ENCODE assay signal across 8 cellular contexts in the genomic region with DNA sequence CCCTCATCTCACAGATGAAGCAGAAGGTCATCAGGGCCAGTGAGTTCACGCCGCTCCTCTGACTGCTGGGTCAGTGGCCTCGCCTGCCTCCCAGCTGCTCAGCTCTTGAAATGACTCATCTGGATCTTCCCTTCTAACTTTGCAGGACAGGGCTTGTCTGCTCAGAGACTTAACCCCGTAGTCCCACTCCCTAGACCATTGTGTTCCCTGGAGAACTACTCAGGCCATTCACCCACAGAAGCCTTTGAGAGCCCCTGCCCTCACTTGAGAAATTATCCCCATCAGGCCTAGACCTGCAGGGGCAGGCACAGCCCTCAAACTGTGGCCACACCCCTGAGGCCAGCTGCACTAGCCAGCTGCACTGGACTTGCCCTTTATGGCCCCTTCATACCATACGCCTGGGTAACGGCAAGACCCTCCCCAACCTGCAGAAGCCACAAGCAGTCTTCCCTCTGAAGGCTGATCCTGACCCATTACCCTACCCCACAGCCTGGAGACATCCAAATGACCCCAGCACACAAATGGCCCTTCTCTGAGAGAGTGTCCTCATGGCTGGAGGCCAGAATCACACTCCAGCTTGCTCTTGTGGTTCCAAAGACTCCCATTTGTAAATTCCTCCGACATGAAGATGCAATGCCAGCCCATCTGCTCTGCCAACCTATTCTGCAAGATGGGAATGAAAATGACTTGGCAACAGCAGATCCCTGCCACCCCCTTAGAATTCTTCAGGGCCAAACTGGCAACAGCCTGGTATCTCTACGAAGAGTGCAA. TPM values are rescaled to one million over a fixed set of nuclear protein-coding genes. Genes with fewer than 3 reads are reported as not detected.
A peak's percentile ranks its signal among the peaks of the same experiment; 100 is the strongest.
DNase-seq lines count a peak whose midpoint lies in the region; ATAC-seq and TF ChIP-seq lines count a peak whose summit lies in the region.

No MANE protein-coding gene starts in this region.

- H3K4me1 ChIP-seq in right lobe of liver = peaks cover 0 to 4% (median 0%) of the 10 kb centered on the region in 4 donors

- no peaks in the 10 kb centered on the region for H3K9me3 ChIP-seq in right lobe of liver

- peak overlapping the region; percentile 51 to 86 (median 75) for H3K27ac Mint-ChIP-seq in brain

- H3K4me3 ChIP-seq in right lobe of liver = no peak overlapping the region

- peaks cover 4% of the 10 kb centered on the region for H3K27me3 Mint-ChIP-seq in brain

- WGBS in right lobe of liver (ENCODE audit: insufficient coverage, low coverage, low lambda C conversion rate, missing lambda C conversion rate) = 57% methylated on average over 4 of the region's 8 CpGs

- ATAC-seq in GM18519 (IDR thresholded peaks at IDR 0.05; ENCODE audit: low FRiP score, unreplicated experiment) (peak; percentile 43), HG02938 (IDR thresholded peaks at IDR 0.05; ENCODE audit: unreplicated experiment) (peak; percentile 46), right lobe of liver (peak; percentile 47 to 79 (median 56)), HG03097 (IDR thresholded peaks at IDR 0.05; ENCODE audit: low FRiP score, unreplicated experiment) (no peak)

- H3K4me3 Mint-ChIP-seq in brain = no peak overlapping the region

- no peak overlapping the region for H3K27ac ChIP-seq in right lobe of liver

- intact Hi-C loops in right lobe of liver (cut with DNase I) = no loop called here

- H3K9me3 Mint-ChIP-seq in brain = peaks cover 0 to 7% (median 0%) of the 10 kb centered on the region in 5 experiments

- DNase-seq in right lobe of liver = peak in 1 of 3 donors; percentile 29
- DNase-seq in putamen (ENCODE audit: low spot score) = no peak
- DNase-seq in NCI-H510A treated with DMSO at 0.1 percent for 48 hours (lab: John Stamatoyannopoulos, UW) = no peak
- DNase-seq in NOMO-1 (lab: John Stamatoyannopoulos, UW; ENCODE audit: unreplicated experiment in 2 of 2) = no peak

- no peak for TF ChIP-seq POLR2A in right lobe of liver (IDR thresholded peaks at IDR 0.05)

- H3K27me3 ChIP-seq in right lobe of liver = no peaks in the 10 kb centered on the region

- TF ChIP-seq CTCF in brain (conservative IDR thresholded peaks at IDR 0.05) (no peak), right lobe of liver (IDR thresholded peaks at IDR 0.05) (no peak)

- peaks cover 50% of the 10 kb centered on the region for H3K4me1 Mint-ChIP-seq in brain

- H3K36me3 ChIP-seq in right lobe of liver = no peaks in the 10 kb centered on the region

- H3K36me3 Mint-ChIP-seq in brain = no peaks in the 10 kb centered on the region

RNA-seq across cellular contexts. Expression of a gene that starts 33.2 kb away (rescaled TPM):
- polyA plus RNA-seq in brain (ENCODE audit: insufficient read depth, low read depth, low replicate concordance) = 2.5 TPM
- 1 to 10 TPM; 2.4 to 8.4 (median 5.0) TPM for total RNA-seq in right lobe of liver

RNA-seq across cellular contexts. Expression of a gene that starts 58.6 kb away (rescaled TPM):
- polyA plus RNA-seq in brain (ENCODE audit: insufficient read depth, low read depth, low replicate concordance) = 39.6 TPM
- 10 to 100 TPM; 15.7 to 43.3 (median 18.9) TPM for total RNA-seq in right lobe of liver
